7 cellular contexts compared by ENCODE assay signal in the genomic region with DNA sequence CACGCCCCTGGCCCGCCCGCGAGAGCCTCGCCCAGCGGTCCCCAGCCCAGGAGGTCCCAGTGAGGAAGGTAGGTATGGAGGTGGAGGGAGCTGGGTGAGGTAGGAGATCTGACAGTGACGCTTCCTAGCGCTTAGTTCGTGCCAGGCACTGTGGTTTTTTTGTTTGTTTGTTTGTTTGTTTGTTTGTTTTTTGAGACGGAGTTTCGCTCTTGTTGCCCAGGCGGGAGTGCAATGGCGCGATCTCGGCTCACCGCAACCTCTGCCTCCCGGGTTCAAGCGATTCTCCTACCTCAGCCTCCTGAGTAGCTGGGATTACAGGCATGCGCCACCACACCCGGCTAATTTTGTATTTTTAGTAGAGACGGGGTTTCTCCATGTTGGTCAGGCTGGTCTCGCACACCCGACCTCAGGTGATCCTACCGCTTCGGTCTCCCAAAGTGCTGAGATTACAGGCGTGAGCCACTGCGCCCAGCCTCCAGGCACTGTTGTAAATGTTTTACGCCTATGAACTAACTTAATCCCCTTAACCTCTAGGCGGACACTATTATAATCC. TPM values are rescaled to one million over a fixed set of nuclear protein-coding genes. Genes with fewer than 3 reads are reported as not detected.
DNase-seq lines count a peak whose midpoint lies in the region; ATAC-seq, FAIRE-seq and TF ChIP-seq lines count a peak whose summit lies in the region.
"Not testable (repeated sequence)": the region's sequence is repeated elsewhere in the genome, so short reads cannot be mapped to it uniquely, and the experiment has no call there.
"Had no signal": no experiment of that assay in that cellular context is flagged by ENCODE, and none has a peak within 500 bp of the region (broad histone marks: within the 10 kb centered on the region; RNA-seq: fewer than 3 reads in every experiment).

No MANE protein-coding gene starts in this region.

- H3K36me3 ChIP-seq in effector memory CD4-positive, alpha-beta T cell (ENCODE audit: control insufficient read depth, insufficient read depth, low read length) = peaks cover 13% of the 10 kb centered on the region
- H3K36me3 ChIP-seq in HepG2 (replicated peaks in 1 of 2; ENCODE audit: control insufficient read depth in 1 of 2, insufficient read depth in 2 of 2, low read length in 2 of 2) = peaks cover 5 to 10% of the 10 kb centered on the region in 2 experiments; a peak in 2 of 5 replicates

- TF ChIP-seq EP300 in HepG2 (IDR thresholded peaks at IDR 0.05; ENCODE audit: low read depth in 2 of 2, low read length in 2 of 2); HepG2 (CRISPR knock-in tag; IDR thresholded peaks at IDR 0.05; ENCODE audit: borderline replicate concordance): not testable (repeated sequence)

- not testable (repeated sequence) for H3K9me3 ChIP-seq in effector memory CD4-positive, alpha-beta T cell (ENCODE audit: control insufficient read depth, low read length); HepG2 (ENCODE audit: low read length)

- H3K4me1 ChIP-seq in effector memory CD4-positive, alpha-beta T cell (ENCODE audit: control insufficient read depth, insufficient read depth, low read length, poor library complexity, severe bottlenecking) = peaks cover 43% of the 10 kb centered on the region
- H3K4me1 ChIP-seq in HepG2 (ENCODE audit: insufficient read depth, low read length) = peaks cover 41% of the 10 kb centered on the region

- H3K4me3 ChIP-seq in AG10803 (ENCODE audit: low read length) (peak overlapping the region; percentile 41), HepG2 (replicated peaks in 1 of 3; ENCODE audit: insufficient read depth in 1 of 3, low read depth in 2 of 3, low read length in 3 of 3) (0 out of 6 replicates have a peak overlapping the region, but pooled peaks of 1 of the 3 experiments have one; percentile 85), skeletal muscle cell (ENCODE audit: low read depth, low read length) (peak overlapping the region; percentile 51)
- peak overlapping the region; percentile 40 for H3K4me3 ChIP-seq in effector memory CD4-positive, alpha-beta T cell (ENCODE audit: insufficient read depth, low read depth, low read length, poor library complexity, severe bottlenecking)

- peak overlapping the region; percentile 49 for H3K4me3 Mint-ChIP-seq in activated T-helper 1 cell treated with anti-CD3 and anti-CD28 coated beads, Interleukin-12 subunit alpha, Interleukin-12 subunit beta, Interleukin-2, Interleukin-4 antibody, amounts not matched to agents 30 ng/mL and 10 ng/mL and 1 ng/mL, durations not matched to agents 14 hours and 24 hours and 36 hours

- H3K9me3 Mint-ChIP-seq in activated T-helper 1 cell treated with anti-CD3 and anti-CD28 coated beads, Interleukin-12 subunit alpha, Interleukin-12 subunit beta, Interleukin-2, Interleukin-4 antibody, amounts not matched to agents 30 ng/mL and 10 ng/mL and 1 ng/mL, durations not matched to agents 14 hours and 24 hours and 36 hours = not testable (repeated sequence)

- in situ Hi-C loops in HepG2 (cut with HindIII; ENCODE audit: extremely low pct_ligation_motif_present, low pct_unique_long_range_greater_than_20kb) = not testable (repeated sequence)

- not testable (repeated sequence) for H3K79me2 ChIP-seq in HepG2 (ENCODE audit: insufficient read depth, low read length)

- H3K4me1 Mint-ChIP-seq in activated T-helper 1 cell treated with anti-CD3 and anti-CD28 coated beads, Interleukin-12 subunit alpha, Interleukin-12 subunit beta, Interleukin-2, Interleukin-4 antibody, amounts not matched to agents 30 ng/mL and 10 ng/mL and 1 ng/mL, durations not matched to agents 14 hours and 24 hours and 36 hours (ENCODE audit: low read depth) = peaks cover 22% of the 10 kb centered on the region

- FAIRE-seq in HepG2 (lab: Jason Lieb, UNC) = not testable (repeated sequence)

- CTCF ChIA-PET in HepG2 (lab: Yijun Ruan, JAX; ENCODE audit: low intra/inter-chr PET ratio, low total read pairs) = not testable (repeated sequence)

- not testable (repeated sequence) for H3K27ac ChIP-seq in effector memory CD4-positive, alpha-beta T cell (ENCODE audit: insufficient read depth, low read length, poor library complexity, severe bottlenecking)
- H3K27ac ChIP-seq in HepG2 (ENCODE audit: extremely low read length, insufficient read depth, low read length) = peak overlapping the region; percentile 92

- TF ChIP-seq CTCF in AG10803 (conservative IDR thresholded peaks at IDR 0.05; ENCODE audit: low read length); HepG2 (CRISPR knock-in tag; IDR thresholded peaks at IDR 0.05): not testable (repeated sequence)

- not testable (repeated sequence) for TF ChIP-seq RAD21 in HepG2 (CRISPR knock-in tag; IDR thresholded peaks at IDR 0.05)

- DNase-seq in AG10803 (ENCODE audit: low read depth); activated T-helper 1 cell treated with anti-CD3 and anti-CD28 coated beads, Interleukin-12 subunit alpha, Interleukin-12 subunit beta, Interleukin-2, Interleukin-4 antibody, amounts not matched to agents 30 ng/mL and 10 ng/mL and 1 ng/mL, durations not matched to agents 14 hours and 24 hours and 36 hours (ENCODE audit: low spot score); effector memory CD4-positive, alpha-beta T cell; HepG2 (ENCODE audit: low spot score); skeletal muscle cell (ENCODE audit: low read depth): not testable (repeated sequence)
- DNase-seq in MV-4-11 (lab: John Stamatoyannopoulos, UW) = peak; percentile 44

- not testable (repeated sequence) for H2AFZ ChIP-seq in HepG2 (ENCODE audit: low read length)

- not testable (repeated sequence) for H3K27ac Mint-ChIP-seq in activated T-helper 1 cell treated with anti-CD3 and anti-CD28 coated beads, Interleukin-12 subunit alpha, Interleukin-12 subunit beta, Interleukin-2, Interleukin-4 antibody, amounts not matched to agents 30 ng/mL and 10 ng/mL and 1 ng/mL, durations not matched to agents 14 hours and 24 hours and 36 hours

- POLR2A ChIA-PET in HepG2 (lab: Yijun Ruan, JAX) = interaction anchor here (0.7 to 6.4 kb wide), 8 partner anchors 10 to 49 kb away, joined by 3 to 85 read pairs (median 32); a partner anchor contains a TSS

- not testable (repeated sequence) for BruUV-seq in HepG2 (replicated peaks; lab: Mats Ljungman, UMichigan)

- peaks cover 31% of the 10 kb centered on the region for H3K27me3 ChIP-seq in effector memory CD4-positive, alpha-beta T cell (replicated peaks; ENCODE audit: control insufficient read depth, insufficient read depth, low read length, poor library complexity, severe bottlenecking)
- not testable (repeated sequence) for H3K27me3 ChIP-seq in HepG2 (ENCODE audit: control insufficient read depth in 1 of 2, insufficient read depth in 2 of 2, low read length in 2 of 2)

- not testable (repeated sequence) for H3K36me3 Mint-ChIP-seq in activated T-helper 1 cell treated with anti-CD3 and anti-CD28 coated beads, Interleukin-12 subunit alpha, Interleukin-12 subunit beta, Interleukin-2, Interleukin-4 antibody, amounts not matched to agents 30 ng/mL and 10 ng/mL and 1 ng/mL, durations not matched to agents 14 hours and 24 hours and 36 hours (ENCODE audit: low read depth)

- H3K27me3 Mint-ChIP-seq in activated T-helper 1 cell treated with anti-CD3 and anti-CD28 coated beads, Interleukin-12 subunit alpha, Interleukin-12 subunit beta, Interleukin-2, Interleukin-4 antibody, amounts not matched to agents 30 ng/mL and 10 ng/mL and 1 ng/mL, durations not matched to agents 14 hours and 24 hours and 36 hours (ENCODE audit: insufficient read depth) = peaks cover 15% of the 10 kb centered on the region

- not testable (repeated sequence) for TF ChIP-seq POLR2A in HepG2 (IDR thresholded peaks at IDR 0.05; ENCODE audit: insufficient read depth in 1 of 2, low read depth in 2 of 2, low read length in 2 of 2)

- H4K20me1 ChIP-seq in HepG2 (ENCODE audit: insufficient read depth, low read length) = not testable (repeated sequence)

- ATAC-seq in HepG2 = not testable (repeated sequence)

- H3K4me2 ChIP-seq in HepG2 (ENCODE audit: low read depth, low read length) = peak overlapping the region; percentile 91; the same call in 1 of the 2 replicates

- 96% methylated on average over 29 of the region's 29 CpGs for WGBS in HepG2 (ENCODE audit: low lambda C conversion rate)

- intact Hi-C loops in activated T-helper 1 cell treated with anti-CD3 and anti-CD28 coated beads, Interleukin-12 subunit alpha, Interleukin-12 subunit beta, Interleukin-2, Interleukin-4 antibody, amounts not matched to agents 30 ng/mL and 10 ng/mL and 1 ng/mL, durations not matched to agents 14 hours and 24 hours and 36 hours (cut with micrococcal nuclease); HepG2 (cut with micrococcal nuclease; ENCODE audit: unreplicated experiment): not testable (repeated sequence)

- not testable (repeated sequence) for H3K9ac ChIP-seq in HepG2 (ENCODE audit: insufficient read depth, low read depth, low read length)

RNA-seq across cellular contexts. Expression of a gene that starts 2.0 kb away (rescaled TPM):
- 21.3 and 22.4 TPM in 2 replicates for total RNA-seq in activated T-helper 1 cell treated with anti-CD3 and anti-CD28 coated beads, Interleukin-12 subunit alpha, Interleukin-12 subunit beta, Interleukin-2, Interleukin-4 antibody, amounts not matched to agents 30 ng/mL and 10 ng/mL and 1 ng/mL, durations not matched to agents 14 hours and 24 hours and 36 hours
- total RNA-seq in HepG2 (2016; rRNA removed; fragmentation: Illumina TruSeq; extraction: Trizol) = 9.5 and 10.2 TPM in 2 replicates
- total RNA-seq in HepG2 (2016; cell fraction: cytosol; rRNA removed; fragmentation: Illumina TruSeq; extraction: Trizol; ENCODE audit: low read depth) = 3.3 and 4.0 TPM in 2 replicates
- 8.2 and 10.9 TPM in 2 replicates for total RNA-seq in HepG2 (2016; cell fraction: insoluble cytoplasmic fraction; rRNA removed; fragmentation: Illumina TruSeq; extraction: Trizol)
- 6.9 and 7.4 TPM in 2 replicates for total RNA-seq in HepG2 (2016; cell fraction: membrane; rRNA removed; fragmentation: Illumina TruSeq; extraction: Trizol)
- 3.7 and 5.2 TPM in 2 replicates for total RNA-seq in HepG2 (2016; cell fraction: nucleus; rRNA removed; fragmentation: Illumina TruSeq; extraction: Trizol)
- polyA plus RNA-seq in HepG2 (2011; rRNA removed) = 12.7 and 14.9 TPM in 2 replicates
- 8.4 and 15.7 TPM in 2 replicates for polyA plus RNA-seq in HepG2 (2011; cell fraction: cytosol; rRNA removed)
- polyA plus RNA-seq in HepG2 (2011; cell fraction: nucleus; rRNA removed) = 12.8 and 13.8 TPM in 2 replicates
- polyA plus RNA-seq in HepG2 (2012) = 11.7 and 16.4 TPM in 2 replicates
- polyA plus RNA-seq in HepG2 (2016; cell fraction: cytosol; fragmentation: Illumina TruSeq; extraction: Trizol; ENCODE audit: low read depth) = 3.7 and 4.1 TPM in 2 replicates
- 11.2 and 15.9 TPM in 2 replicates for polyA plus RNA-seq in HepG2 (2016; cell fraction: insoluble cytoplasmic fraction; fragmentation: Illumina TruSeq; extraction: Trizol; ENCODE audit: low read depth)
- polyA plus RNA-seq in HepG2 (2016; cell fraction: membrane; fragmentation: Illumina TruSeq; extraction: Trizol; ENCODE audit: low read depth) = 6.9 and 8.4 TPM in 2 replicates
- 13.1 and 13.7 TPM in 2 replicates for polyA plus RNA-seq in HepG2 (2016; cell fraction: nucleus; fragmentation: Illumina TruSeq; extraction: Trizol; ENCODE audit: insufficient read depth, low read depth)
- polyA minus RNA-seq in HepG2 (2011; rRNA and poly(A)+ RNA removed; ENCODE audit: low replicate concordance) = 8.5 and 12.6 TPM in 2 replicates
- polyA minus RNA-seq in HepG2 (2011; cell fraction: cytosol; rRNA and poly(A)+ RNA removed) = 7.2 and 7.8 TPM in 2 replicates
- polyA minus RNA-seq in HepG2 (2011; cell fraction: nucleus; rRNA and poly(A)+ RNA removed) = 1.7 and 4.4 TPM in 2 replicates

RNA-seq across cellular contexts. Expression of a gene that starts 3.5 kb away (rescaled TPM):
- 6.9 and 7.5 TPM in 2 replicates for total RNA-seq in activated T-helper 1 cell treated with anti-CD3 and anti-CD28 coated beads, Interleukin-12 subunit alpha, Interleukin-12 subunit beta, Interleukin-2, Interleukin-4 antibody, amounts not matched to agents 30 ng/mL and 10 ng/mL and 1 ng/mL, durations not matched to agents 14 hours and 24 hours and 36 hours
- total RNA-seq in HepG2 (2016; rRNA removed; fragmentation: Illumina TruSeq; extraction: Trizol) = 0.83 and 1.0 TPM in 2 replicates
- 3.2 and 3.7 TPM in 2 replicates for total RNA-seq in HepG2 (2016; cell fraction: cytosol; rRNA removed; fragmentation: Illumina TruSeq; extraction: Trizol; ENCODE audit: low read depth)
- 0.56 and 1.1 TPM in 2 replicates for total RNA-seq in HepG2 (2016; cell fraction: insoluble cytoplasmic fraction; rRNA removed; fragmentation: Illumina TruSeq; extraction: Trizol)
- 1.6 and 2.1 TPM in 2 replicates for total RNA-seq in HepG2 (2016; cell fraction: membrane; rRNA removed; fragmentation: Illumina TruSeq; extraction: Trizol)
- total RNA-seq in HepG2 (2016; cell fraction: nucleus; rRNA removed; fragmentation: Illumina TruSeq; extraction: Trizol) = 0.81 TPM in 1 of 2 replicates, not detected in the other
- polyA plus RNA-seq in HepG2 (2011; rRNA removed) = 0.14 and 0.20 TPM in 2 replicates
- 0.25 and 0.55 TPM in 2 replicates for polyA plus RNA-seq in HepG2 (2011; cell fraction: cytosol; rRNA removed)
- polyA plus RNA-seq in HepG2 (2011; cell fraction: nucleus; rRNA removed) = 1.0 and 1.6 TPM in 2 replicates
- polyA plus RNA-seq in HepG2 (2012) = 0.25 and 0.69 TPM in 2 replicates
- 7.2 and 8.1 TPM in 2 replicates for polyA plus RNA-seq in HepG2 (2016; cell fraction: cytosol; fragmentation: Illumina TruSeq; extraction: Trizol; ENCODE audit: low read depth)
- polyA plus RNA-seq in HepG2 (2016; cell fraction: insoluble cytoplasmic fraction; fragmentation: Illumina TruSeq; extraction: Trizol; ENCODE audit: low read depth) = 0.49 and 1.4 TPM in 2 replicates
- polyA plus RNA-seq in HepG2 (2016; cell fraction: membrane; fragmentation: Illumina TruSeq; extraction: Trizol; ENCODE audit: low read depth) = 4.1 and 4.2 TPM in 2 replicates
- 0.90 and 1.3 TPM in 2 replicates for polyA plus RNA-seq in HepG2 (2016; cell fraction: nucleus; fragmentation: Illumina TruSeq; extraction: Trizol; ENCODE audit: insufficient read depth, low read depth)
- 0.30 and 1.5 TPM in 2 replicates for polyA minus RNA-seq in HepG2 (2011; rRNA and poly(A)+ RNA removed; ENCODE audit: low replicate concordance)
- polyA minus RNA-seq in HepG2 (2011; cell fraction: cytosol; rRNA and poly(A)+ RNA removed) = not detected in 2 replicates
- not detected in 2 replicates for polyA minus RNA-seq in HepG2 (2011; cell fraction: nucleus; rRNA and poly(A)+ RNA removed)
- total RNA-seq: dermis blood vessel endothelial cell had no signal

RNA-seq across cellular contexts. Expression of a gene that starts 7.8 kb away (rescaled TPM):
- 1.9 and 2.6 TPM in 2 replicates for total RNA-seq in activated T-helper 1 cell treated with anti-CD3 and anti-CD28 coated beads, Interleukin-12 subunit alpha, Interleukin-12 subunit beta, Interleukin-2, Interleukin-4 antibody, amounts not matched to agents 30 ng/mL and 10 ng/mL and 1 ng/mL, durations not matched to agents 14 hours and 24 hours and 36 hours
- total RNA-seq in HepG2 (2016; rRNA removed; fragmentation: Illumina TruSeq; extraction: Trizol) = 0.11 and 0.36 TPM in 2 replicates
- 0.35 and 0.71 TPM in 2 replicates for total RNA-seq in HepG2 (2016; cell fraction: cytosol; rRNA removed; fragmentation: Illumina TruSeq; extraction: Trizol; ENCODE audit: low read depth)
- total RNA-seq in HepG2 (2016; cell fraction: insoluble cytoplasmic fraction; rRNA removed; fragmentation: Illumina TruSeq; extraction: Trizol) = 0.15 and 0.26 TPM in 2 replicates
- 0.71 and 0.83 TPM in 2 replicates for total RNA-seq in HepG2 (2016; cell fraction: membrane; rRNA removed; fragmentation: Illumina TruSeq; extraction: Trizol)
- not detected in 2 replicates for total RNA-seq in HepG2 (2016; cell fraction: nucleus; rRNA removed; fragmentation: Illumina TruSeq; extraction: Trizol)
- polyA plus RNA-seq in HepG2 (2011; rRNA removed) = 0.12 TPM in 1 of 2 replicates, not detected in the other
- polyA plus RNA-seq in HepG2 (2011; cell fraction: cytosol; rRNA removed) = 0.09 and 0.27 TPM in 2 replicates
- polyA plus RNA-seq in HepG2 (2011; cell fraction: nucleus; rRNA removed) = 0.13 and 0.17 TPM in 2 replicates
- polyA plus RNA-seq in HepG2 (2012) = not detected in 2 replicates
- 4.0 and 4.4 TPM in 2 replicates for polyA plus RNA-seq in HepG2 (2016; cell fraction: cytosol; fragmentation: Illumina TruSeq; extraction: Trizol; ENCODE audit: low read depth)
- 1.2 and 1.6 TPM in 2 replicates for polyA plus RNA-seq in HepG2 (2016; cell fraction: insoluble cytoplasmic fraction; fragmentation: Illumina TruSeq; extraction: Trizol; ENCODE audit: low read depth)
- polyA plus RNA-seq in HepG2 (2016; cell fraction: membrane; fragmentation: Illumina TruSeq; extraction: Trizol; ENCODE audit: low read depth) = 3.9 and 4.4 TPM in 2 replicates
- 0.75 and 1.4 TPM in 2 replicates for polyA plus RNA-seq in HepG2 (2016; cell fraction: nucleus; fragmentation: Illumina TruSeq; extraction: Trizol; ENCODE audit: insufficient read depth, low read depth)
- polyA minus RNA-seq in HepG2 (2011; rRNA and poly(A)+ RNA removed; ENCODE audit: low replicate concordance) = 0.12 and 1.4 TPM in 2 replicates
- 0.62 TPM in 1 of 2 replicates, not detected in the other for polyA minus RNA-seq in HepG2 (2011; cell fraction: cytosol; rRNA and poly(A)+ RNA removed)
- 0.39 TPM in 1 of 2 replicates, not detected in the other for polyA minus RNA-seq in HepG2 (2011; cell fraction: nucleus; rRNA and poly(A)+ RNA removed)

RNA-seq across cellular contexts. Expression of a gene that starts 14.5 kb away (rescaled TPM):
- 47.6 and 51.9 TPM in 2 replicates for total RNA-seq in activated T-helper 1 cell treated with anti-CD3 and anti-CD28 coated beads, Interleukin-12 subunit alpha, Interleukin-12 subunit beta, Interleukin-2, Interleukin-4 antibody, amounts not matched to agents 30 ng/mL and 10 ng/mL and 1 ng/mL, durations not matched to agents 14 hours and 24 hours and 36 hours
- 8.7 and 10.8 TPM in 2 replicates for total RNA-seq in HepG2 (2016; rRNA removed; fragmentation: Illumina TruSeq; extraction: Trizol)
- total RNA-seq in HepG2 (2016; cell fraction: cytosol; rRNA removed; fragmentation: Illumina TruSeq; extraction: Trizol; ENCODE audit: low read depth) = 3.9 and 4.1 TPM in 2 replicates
- total RNA-seq in HepG2 (2016; cell fraction: insoluble cytoplasmic fraction; rRNA removed; fragmentation: Illumina TruSeq; extraction: Trizol) = 7.6 and 11.7 TPM in 2 replicates
- 11.5 and 13.1 TPM in 2 replicates for total RNA-seq in HepG2 (2016; cell fraction: membrane; rRNA removed; fragmentation: Illumina TruSeq; extraction: Trizol)
- 8.3 and 8.5 TPM in 2 replicates for total RNA-seq in HepG2 (2016; cell fraction: nucleus; rRNA removed; fragmentation: Illumina TruSeq; extraction: Trizol)
- polyA plus RNA-seq in HepG2 (2011; rRNA removed) = 9.0 and 14.8 TPM in 2 replicates
- polyA plus RNA-seq in HepG2 (2011; cell fraction: cytosol; rRNA removed) = 8.8 and 11.2 TPM in 2 replicates
- 42.0 and 50.6 TPM in 2 replicates for polyA plus RNA-seq in HepG2 (2011; cell fraction: nucleus; rRNA removed)
- 17.3 and 19.9 TPM in 2 replicates for polyA plus RNA-seq in HepG2 (2012)
- polyA plus RNA-seq in HepG2 (2016; cell fraction: cytosol; fragmentation: Illumina TruSeq; extraction: Trizol; ENCODE audit: low read depth) = 3.9 and 4.4 TPM in 2 replicates
- polyA plus RNA-seq in HepG2 (2016; cell fraction: insoluble cytoplasmic fraction; fragmentation: Illumina TruSeq; extraction: Trizol; ENCODE audit: low read depth) = 10.5 and 15.1 TPM in 2 replicates
- polyA plus RNA-seq in HepG2 (2016; cell fraction: membrane; fragmentation: Illumina TruSeq; extraction: Trizol; ENCODE audit: low read depth) = 8.5 and 10.6 TPM in 2 replicates
- polyA plus RNA-seq in HepG2 (2016; cell fraction: nucleus; fragmentation: Illumina TruSeq; extraction: Trizol; ENCODE audit: insufficient read depth, low read depth) = 25.7 and 31.5 TPM in 2 replicates
- polyA minus RNA-seq in HepG2 (2011; rRNA and poly(A)+ RNA removed; ENCODE audit: low replicate concordance) = 17.6 and 23.5 TPM in 2 replicates
- 10.0 and 13.0 TPM in 2 replicates for polyA minus RNA-seq in HepG2 (2011; cell fraction: cytosol; rRNA and poly(A)+ RNA removed)
- polyA minus RNA-seq in HepG2 (2011; cell fraction: nucleus; rRNA and poly(A)+ RNA removed) = 11.2 and 11.7 TPM in 2 replicates

RNA-seq across cellular contexts. Expression of a gene that starts 25.3 kb away (rescaled TPM):
- total RNA-seq in activated T-helper 1 cell treated with anti-CD3 and anti-CD28 coated beads, Interleukin-12 subunit alpha, Interleukin-12 subunit beta, Interleukin-2, Interleukin-4 antibody, amounts not matched to agents 30 ng/mL and 10 ng/mL and 1 ng/mL, durations not matched to agents 14 hours and 24 hours and 36 hours = 114 and 120 TPM in 2 replicates
- total RNA-seq in HepG2 (2016; rRNA removed; fragmentation: Illumina TruSeq; extraction: Trizol) = 71.5 and 72.6 TPM in 2 replicates
- total RNA-seq in HepG2 (2016; cell fraction: cytosol; rRNA removed; fragmentation: Illumina TruSeq; extraction: Trizol; ENCODE audit: low read depth) = 23.8 and 25.0 TPM in 2 replicates
- total RNA-seq in HepG2 (2016; cell fraction: insoluble cytoplasmic fraction; rRNA removed; fragmentation: Illumina TruSeq; extraction: Trizol) = 59.2 and 70.8 TPM in 2 replicates
- total RNA-seq in HepG2 (2016; cell fraction: membrane; rRNA removed; fragmentation: Illumina TruSeq; extraction: Trizol) = 31.0 and 35.7 TPM in 2 replicates
- total RNA-seq in HepG2 (2016; cell fraction: nucleus; rRNA removed; fragmentation: Illumina TruSeq; extraction: Trizol) = 41.7 and 54.7 TPM in 2 replicates
- 42.9 and 49.4 TPM in 2 replicates for polyA plus RNA-seq in HepG2 (2011; rRNA removed)
- 40.3 and 70.3 TPM in 2 replicates for polyA plus RNA-seq in HepG2 (2011; cell fraction: cytosol; rRNA removed)
- polyA plus RNA-seq in HepG2 (2011; cell fraction: nucleus; rRNA removed) = 178 and 215 TPM in 2 replicates
- polyA plus RNA-seq in HepG2 (2012) = 41.7 and 52.2 TPM in 2 replicates
- 15.4 and 19.2 TPM in 2 replicates for polyA plus RNA-seq in HepG2 (2016; cell fraction: cytosol; fragmentation: Illumina TruSeq; extraction: Trizol; ENCODE audit: low read depth)
- 61.4 and 63.3 TPM in 2 replicates for polyA plus RNA-seq in HepG2 (2016; cell fraction: insoluble cytoplasmic fraction; fragmentation: Illumina TruSeq; extraction: Trizol; ENCODE audit: low read depth)
- 24.0 and 26.3 TPM in 2 replicates for polyA plus RNA-seq in HepG2 (2016; cell fraction: membrane; fragmentation: Illumina TruSeq; extraction: Trizol; ENCODE audit: low read depth)
- polyA plus RNA-seq in HepG2 (2016; cell fraction: nucleus; fragmentation: Illumina TruSeq; extraction: Trizol; ENCODE audit: insufficient read depth, low read depth) = 95.7 and 103 TPM in 2 replicates
- polyA minus RNA-seq in HepG2 (2011; rRNA and poly(A)+ RNA removed; ENCODE audit: low replicate concordance) = 45.9 and 52.0 TPM in 2 replicates
- polyA minus RNA-seq in HepG2 (2011; cell fraction: cytosol; rRNA and poly(A)+ RNA removed) = 25.5 and 34.2 TPM in 2 replicates
- 41.6 and 45.6 TPM in 2 replicates for polyA minus RNA-seq in HepG2 (2011; cell fraction: nucleus; rRNA and poly(A)+ RNA removed)
